In genomic region chr6:54467384-54467783, GRCh38 we compare ENCODE assay signal across 19 cellular contexts.
"Had no signal": no experiment of that assay in that cellular context is flagged by ENCODE, and none has a peak within 500 bp of the region (broad histone marks: within the 10 kb centered on the region; RNA-seq: fewer than 3 reads in every experiment).

No MANE protein-coding gene starts in this region.

- H3K4me1 Mint-ChIP-seq: naive thymus-derived CD8-positive, alpha-beta T cell; stimulated activated naive B cell treated with anti-CD40 and anti-IgM and Interleukin-4, amounts not matched to agents 10 μg/mL and 1 μg/mL and 100 μg/mL, for 72 hours; stimulated activated naive CD8-positive, alpha-beta T cell treated with anti-CD3 and anti-CD28 coated beads, Interleukin-15, amount 100 ng/mL, for 72 hours had no signal

- H3K4me3 Mint-ChIP-seq: naive thymus-derived CD8-positive, alpha-beta T cell; stimulated activated naive B cell treated with anti-CD40 and anti-IgM and Interleukin-4, amounts not matched to agents 10 μg/mL and 1 μg/mL and 100 μg/mL, for 72 hours; stimulated activated naive CD8-positive, alpha-beta T cell treated with anti-CD3 and anti-CD28 coated beads, Interleukin-15, amount 100 ng/mL, for 72 hours had no signal

- H3K36me3 ChIP-seq: heart left ventricle, neutrophil, sigmoid colon, transverse colon had no signal

- H3K27ac ChIP-seq: heart left ventricle, neutrophil, sigmoid colon, skin epidermis, testis, transverse colon had no signal

- H3K9me3 ChIP-seq: heart left ventricle, mucosa of descending colon, neutrophil, sigmoid colon, testis, transverse colon had no signal

- H3K36me3 Mint-ChIP-seq: naive thymus-derived CD8-positive, alpha-beta T cell; stimulated activated naive B cell treated with anti-CD40 and anti-IgM and Interleukin-4, amounts not matched to agents 10 μg/mL and 1 μg/mL and 100 μg/mL, for 72 hours had no signal

- H3K27me3 Mint-ChIP-seq: naive thymus-derived CD8-positive, alpha-beta T cell; stimulated activated naive B cell treated with anti-CD40 and anti-IgM and Interleukin-4, amounts not matched to agents 10 μg/mL and 1 μg/mL and 100 μg/mL, for 72 hours; stimulated activated naive CD8-positive, alpha-beta T cell treated with anti-CD3 and anti-CD28 coated beads, Interleukin-15, amount 100 ng/mL, for 72 hours had no signal

- H3K4me3 ChIP-seq: heart left ventricle, mucosa of descending colon, sigmoid colon, skin epidermis, testis, transverse colon had no signal

- H3K27me3 ChIP-seq: heart left ventricle, neutrophil, sigmoid colon, testis, transverse colon had no signal

- H3K4me1 ChIP-seq: heart left ventricle, sigmoid colon, testis, transverse colon had no signal

- ATAC-seq: esophagus mucosa; heart left ventricle; mucosa of descending colon; naive thymus-derived CD8-positive, alpha-beta T cell; stimulated activated naive B cell treated with anti-CD40 and anti-IgM and Interleukin-4, amounts not matched to agents 10 μg/mL and 1 μg/mL and 100 μg/mL, for 72 hours; stimulated activated naive CD8-positive, alpha-beta T cell treated with anti-CD3 and anti-CD28 coated beads, Interleukin-15, amount 100 ng/mL, for 72 hours had no signal

- H3K27ac Mint-ChIP-seq: naive thymus-derived CD8-positive, alpha-beta T cell; stimulated activated naive B cell treated with anti-CD40 and anti-IgM and Interleukin-4, amounts not matched to agents 10 μg/mL and 1 μg/mL and 100 μg/mL, for 72 hours; stimulated activated naive CD8-positive, alpha-beta T cell treated with anti-CD3 and anti-CD28 coated beads, Interleukin-15, amount 100 ng/mL, for 72 hours had no signal

- DNase-seq: effector memory CD4-positive, alpha-beta T cell; heart left ventricle; hypothalamus; kidney glomerular epithelial cell; mucosa of descending colon; naive thymus-derived CD8-positive, alpha-beta T cell; sigmoid colon; stimulated activated CD4-positive, alpha-beta T cell treated with anti-CD3 and anti-CD28 coated beads, Interleukin-2, amount 100 ng/mL, for 24 hours; stimulated activated CD4-positive, alpha-beta T cell treated with anti-CD3 and anti-CD28 coated beads, Interleukin-4, amount 100 ng/mL, for 4 hours; stimulated activated naive B cell treated with anti-CD40 and anti-IgM and Interleukin-4, amounts not matched to agents 10 μg/mL and 1 μg/mL and 100 μg/mL, for 72 hours; stimulated activated naive CD8-positive, alpha-beta T cell treated with anti-CD3 and anti-CD28 coated beads, Interleukin-15, amount 100 ng/mL, for 72 hours; testis; transverse colon had no signal

- FAIRE-seq: endometrium, frontal cortex, islet of Langerhans had no signal
